24 cellular contexts compared by ENCODE assay signal in the genomic region with DNA sequence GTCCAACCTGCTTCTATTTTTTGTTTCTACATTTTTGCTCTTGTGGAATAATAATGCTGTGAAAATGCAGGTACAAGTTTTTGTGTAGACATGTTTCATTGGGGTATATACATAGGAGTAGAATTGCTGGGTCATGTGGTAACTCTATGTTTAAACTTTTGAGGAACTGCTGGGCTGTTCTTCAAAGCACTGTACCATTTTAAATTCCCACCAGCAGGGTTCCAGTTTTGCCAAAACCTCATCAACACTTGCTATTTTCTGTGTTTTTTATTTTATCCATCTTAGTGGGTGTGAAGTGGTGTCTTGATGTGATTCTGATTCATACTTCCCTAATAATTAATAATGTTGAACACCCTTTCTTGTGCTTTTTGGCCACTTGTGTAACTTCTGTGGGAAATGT.
DNase-seq lines count a peak whose midpoint lies in the region; ATAC-seq and TF ChIP-seq lines count a peak whose summit lies in the region.
"Had no signal": no experiment of that assay in that cellular context is flagged by ENCODE, and none has a peak within 500 bp of the region (broad histone marks: within the 10 kb centered on the region; RNA-seq: fewer than 3 reads in every experiment).

No MANE protein-coding gene starts in this region.

- no peak overlapping the region for H3K4me3 ChIP-seq in fibroblast of lung (replicated peaks in 1 of 4; ENCODE audit: control extremely low read depth in 1 of 4, insufficient read depth in 1 of 4, low read depth in 3 of 4, low read length in 4 of 4)
- H3K4me3 ChIP-seq in spleen = no peak overlapping the region
- no peak overlapping the region for H3K4me3 ChIP-seq in SJCRH30
- H3K4me3 ChIP-seq: BLaER1, breast epithelium, transverse colon had no signal

- no peak overlapping the region for H3K9ac ChIP-seq in fibroblast of lung (ENCODE audit: insufficient read depth, low read length)
- H3K9ac ChIP-seq: BLaER1 had no signal

- DNase-seq in SIG-M5 treated with dmso at 0.1 percent for 504 hours (lab: John Stamatoyannopoulos, UW; ENCODE audit: unreplicated experiment) = peak; percentile 9
- DNase-seq in SIG-M5 (lab: John Stamatoyannopoulos, UW) = no peak
- peak; percentile 18 for DNase-seq in NOMO-1 treated with DMSO at 0.1 percent for 48 hours (lab: John Stamatoyannopoulos, UW; ENCODE audit: unreplicated experiment)
- DNase-seq in fibroblast of lung (ENCODE audit: low read depth in 2 of 2) = peak in 1 of 2 donors; percentile 33
- no peak for DNase-seq in spleen
- no peak for DNase-seq in NCI-H1930 (lab: John Stamatoyannopoulos, UW)
- no peak for DNase-seq in SJCRH30
- DNase-seq: 8988T; activated CD4-positive, CD25-positive, alpha-beta regulatory T cell treated with anti-CD3 and anti-CD28 coated beads, Interleukin-2, amount 50 U/mL, for 72 hours; activated effector memory CD4-positive, alpha-beta T cell treated with anti-CD3 and anti-CD28 coated beads, Interleukin-2, amount 50 U/mL, for 16 hours; dermis blood vessel endothelial cell; foreskin melanocyte; KG1; kidney glomerular epithelial cell; NCI-H1092 treated with DMSO at 0.1 percent for 48 hours; NCI-H2081; NCI-H446 treated with DMSO at 0.1 percent for 48 hours; small intestine; stimulated activated CD4-positive, alpha-beta T cell treated with anti-CD3 and anti-CD28 coated beads, Interleukin-2, amount 100 ng/mL, for 48 hours; stimulated activated naive CD8-positive, alpha-beta T cell treated with anti-CD3 and anti-CD28 coated beads, Interleukin-15, Interleukin-2, amounts not matched to agents 100 U/mL and 50 U/mL, for 24 hours; transverse colon had no signal

- H4K20me1 ChIP-seq in fibroblast of lung (ENCODE audit: control insufficient read depth, extremely low read depth, insufficient read depth, low read length) = no peaks in the 10 kb centered on the region
- H4K20me1 ChIP-seq: BLaER1 had no signal

- H3K79me2 ChIP-seq in fibroblast of lung (ENCODE audit: control insufficient read depth, insufficient read depth, low read length) = peaks cover 13% of the 10 kb centered on the region

- no peak for TF ChIP-seq CTCF in fibroblast of lung (conservative IDR thresholded peaks at IDR 0.05 in 1 of 2, IDR thresholded peaks at IDR 0.05 in 1 of 2; ENCODE audit: low read depth in 1 of 2, low read length in 2 of 2)
- peak in 1 of 11 experiments; percentile 5 for TF ChIP-seq CTCF in spleen (IDR thresholded peaks at IDR 0.05 in 8 of 11, conservative IDR thresholded peaks at IDR 0.05 in 3 of 11)

- no peak for ATAC-seq in GM18517 (IDR thresholded peaks at IDR 0.05; ENCODE audit: unreplicated experiment)
- ATAC-seq: stimulated activated naive CD8-positive, alpha-beta T cell treated with anti-CD3 and anti-CD28 coated beads, Interleukin-15, Interleukin-2, amounts not matched to agents 100 U/mL and 50 U/mL, for 24 hours had no signal

- H3K27ac ChIP-seq in fibroblast of lung (ENCODE audit: insufficient read depth, low read length) = peak overlapping the region; percentile 4
- peak overlapping the region in 7 of 8 donors; percentile 74 to 88 (median 79) for H3K27ac ChIP-seq in spleen
- H3K27ac ChIP-seq in SJCRH30 = no peak overlapping the region
- H3K27ac ChIP-seq: BLaER1 had no signal

- no peaks in the 10 kb centered on the region for H3K9me3 ChIP-seq in fibroblast of lung (ENCODE audit: control insufficient read depth, insufficient read depth, low read depth, low read length)
- H3K9me3 ChIP-seq in spleen = no peaks in the 10 kb centered on the region
- H3K9me3 ChIP-seq in SJCRH30 (replicated peaks) = no peaks in the 10 kb centered on the region
- H3K9me3 ChIP-seq: BLaER1, breast epithelium, transverse colon had no signal

- H3K4me2 ChIP-seq in fibroblast of lung (ENCODE audit: extremely low read depth, insufficient read depth, low read length) = no peak overlapping the region
- H3K4me2 ChIP-seq: BLaER1 had no signal

- H2AFZ ChIP-seq in fibroblast of lung (ENCODE audit: low read length) = no peak overlapping the region

- intact Hi-C loops in spleen (cut with DNase I; ENCODE audit: low total_unique reads) = no loop called here

- H3K36me3 ChIP-seq in fibroblast of lung (ENCODE audit: control insufficient read depth, insufficient read depth, low read length) (no peaks in the 10 kb centered on the region), spleen (peaks cover 0 to 28% (median 3%) of the 10 kb centered on the region in 6 donors), SJCRH30 (no peaks in the 10 kb centered on the region)
- H3K36me3 ChIP-seq: BLaER1, breast epithelium, transverse colon had no signal

- no peak for TF ChIP-seq POLR2A in spleen (IDR thresholded peaks at IDR 0.05)

- peaks cover 16% of the 10 kb centered on the region for H3K4me1 ChIP-seq in fibroblast of lung (ENCODE audit: control insufficient read depth, extremely low read depth, insufficient read depth, low read length)
- H3K4me1 ChIP-seq in spleen = peaks cover 25 to 93% (median 62%) of the 10 kb centered on the region in 6 donors
- H3K4me1 ChIP-seq in SJCRH30 = peaks cover 6% of the 10 kb centered on the region; the same call in 1 of the 2 replicates
- H3K4me1 ChIP-seq: breast epithelium had no signal

- H3K27me3 ChIP-seq in fibroblast of lung (ENCODE audit: control insufficient read depth, insufficient read depth, low read length) = no peaks in the 10 kb centered on the region
- H3K27me3 ChIP-seq in spleen (replicated peaks in 1 of 7) = no peaks in the 10 kb centered on the region
- no peaks in the 10 kb centered on the region for H3K27me3 ChIP-seq in SJCRH30
- H3K27me3 ChIP-seq: BLaER1, breast epithelium, transverse colon had no signal

Comparison
In these comparisons a context has a peak if more than half of its experiments do, and no peak if none do; other contexts are left out.
1. DNase-seq: peak in SIG-M5 treated with dmso at 0.1 percent for 504 hours (single experiment) and NOMO-1 treated with DMSO at 0.1 percent for 48 hours (single experiment); none in SIG-M5 (single experiment), spleen (single experiment), NCI-H1930 (0 of 2) and SJCRH30 (0 of 2).